1 cellular context compared by ENCODE assay signal in genomic region chr2:37581433-37581832, GRCh38.
TF ChIP-seq lines count a peak whose summit lies in the region.

No MANE protein-coding gene starts in this region.

TF ChIP-seq in WTC11, 78 proteins besides CTCF, POLR2A, EP300 and RAD21 (continued from another document):
- TF ChIP-seq ZSCAN18 (CRISPR knock-in tag; IDR thresholded peaks at IDR 0.05) (no peak), TP53 (CRISPR knock-in tag; IDR thresholded peaks at IDR 0.05) (no peak), CREM (CRISPR knock-in tag; IDR thresholded peaks at IDR 0.05) (no peak), AR (CRISPR knock-in tag; IDR thresholded peaks at IDR 0.05) (no peak), ESRRA (CRISPR knock-in tag; IDR thresholded peaks at IDR 0.05; ENCODE audit: borderline replicate concordance) (no peak), TEAD4 (CRISPR knock-in tag; IDR thresholded peaks at IDR 0.05) (no peak), AFF4 (CRISPR knock-in tag; IDR thresholded peaks at IDR 0.05; ENCODE audit: borderline replicate concordance) (no peak), NR1H2 (CRISPR knock-in tag; IDR thresholded peaks at IDR 0.05) (no peak), GTF2I (CRISPR knock-in tag; conservative IDR thresholded peaks at IDR 0.05) (no peak)
- TF ChIP-seq, protein P1, sequence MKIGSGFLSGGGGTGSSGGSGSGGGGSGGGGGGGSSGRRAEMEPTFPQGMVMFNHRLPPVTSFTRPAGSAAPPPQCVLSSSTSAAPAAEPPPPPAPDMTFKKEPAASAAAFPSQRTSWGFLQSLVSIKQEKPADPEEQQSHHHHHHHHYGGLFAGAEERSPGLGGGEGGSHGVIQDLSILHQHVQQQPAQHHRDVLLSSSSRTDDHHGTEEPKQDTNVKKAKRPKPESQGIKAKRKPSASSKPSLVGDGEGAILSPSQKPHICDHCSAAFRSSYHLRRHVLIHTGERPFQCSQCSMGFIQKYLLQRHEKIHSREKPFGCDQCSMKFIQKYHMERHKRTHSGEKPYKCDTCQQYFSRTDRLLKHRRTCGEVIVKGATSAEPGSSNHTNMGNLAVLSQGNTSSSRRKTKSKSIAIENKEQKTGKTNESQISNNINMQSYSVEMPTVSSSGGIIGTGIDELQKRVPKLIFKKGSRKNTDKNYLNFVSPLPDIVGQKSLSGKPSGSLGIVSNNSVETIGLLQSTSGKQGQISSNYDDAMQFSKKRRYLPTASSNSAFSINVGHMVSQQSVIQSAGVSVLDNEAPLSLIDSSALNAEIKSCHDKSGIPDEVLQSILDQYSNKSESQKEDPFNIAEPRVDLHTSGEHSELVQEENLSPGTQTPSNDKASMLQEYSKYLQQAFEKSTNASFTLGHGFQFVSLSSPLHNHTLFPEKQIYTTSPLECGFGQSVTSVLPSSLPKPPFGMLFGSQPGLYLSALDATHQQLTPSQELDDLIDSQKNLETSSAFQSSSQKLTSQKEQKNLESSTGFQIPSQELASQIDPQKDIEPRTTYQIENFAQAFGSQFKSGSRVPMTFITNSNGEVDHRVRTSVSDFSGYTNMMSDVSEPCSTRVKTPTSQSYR (CRISPR knock-in tag; IDR thresholded peaks at IDR 0.05): no peak
- TF ChIP-seq, protein P2, sequence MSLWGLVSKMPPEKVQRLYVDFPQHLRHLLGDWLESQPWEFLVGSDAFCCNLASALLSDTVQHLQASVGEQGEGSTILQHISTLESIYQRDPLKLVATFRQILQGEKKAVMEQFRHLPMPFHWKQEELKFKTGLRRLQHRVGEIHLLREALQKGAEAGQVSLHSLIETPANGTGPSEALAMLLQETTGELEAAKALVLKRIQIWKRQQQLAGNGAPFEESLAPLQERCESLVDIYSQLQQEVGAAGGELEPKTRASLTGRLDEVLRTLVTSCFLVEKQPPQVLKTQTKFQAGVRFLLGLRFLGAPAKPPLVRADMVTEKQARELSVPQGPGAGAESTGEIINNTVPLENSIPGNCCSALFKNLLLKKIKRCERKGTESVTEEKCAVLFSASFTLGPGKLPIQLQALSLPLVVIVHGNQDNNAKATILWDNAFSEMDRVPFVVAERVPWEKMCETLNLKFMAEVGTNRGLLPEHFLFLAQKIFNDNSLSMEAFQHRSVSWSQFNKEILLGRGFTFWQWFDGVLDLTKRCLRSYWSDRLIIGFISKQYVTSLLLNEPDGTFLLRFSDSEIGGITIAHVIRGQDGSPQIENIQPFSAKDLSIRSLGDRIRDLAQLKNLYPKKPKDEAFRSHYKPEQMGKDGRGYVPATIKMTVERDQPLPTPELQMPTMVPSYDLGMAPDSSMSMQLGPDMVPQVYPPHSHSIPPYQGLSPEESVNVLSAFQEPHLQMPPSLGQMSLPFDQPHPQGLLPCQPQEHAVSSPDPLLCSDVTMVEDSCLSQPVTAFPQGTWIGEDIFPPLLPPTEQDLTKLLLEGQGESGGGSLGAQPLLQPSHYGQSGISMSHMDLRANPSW (CRISPR knock-in tag; conservative IDR thresholded peaks at IDR 0.05; ENCODE audit: low read depth): no peak
